2 cellular contexts compared by ENCODE assay signal in genomic region chr2:118589726-118590125, GRCh38.
TF ChIP-seq lines count a peak whose summit lies in the region.

No MANE protein-coding gene starts in this region.

TF ChIP-seq in GM23338, 12 proteins besides CTCF, POLR2A, EP300 and RAD21 (continued from another document):
- TF ChIP-seq REST (IDR thresholded peaks at IDR 0.05; ENCODE audit: unreplicated experiment), result no peak
- no peak for TF ChIP-seq EZH2phosphoT487 (IDR thresholded peaks at IDR 0.05; ENCODE audit: unreplicated experiment)
- no peak for TF ChIP-seq ETS1 (IDR thresholded peaks at IDR 0.05)
- no peak for TF ChIP-seq STAT1 (IDR thresholded peaks at IDR 0.05; ENCODE audit: unreplicated experiment)
- TF ChIP-seq ZNF331 (CRISPR knock-in tag; IDR thresholded peaks at IDR 0.05; ENCODE audit: low read depth), result no peak
- TF ChIP-seq CREB1 (CRISPR knock-in tag; IDR thresholded peaks at IDR 0.05; ENCODE audit: low read depth), result no peak
- no peak for TF ChIP-seq ZNF462 (CRISPR knock-in tag; IDR thresholded peaks at IDR 0.05)
- no peak for TF ChIP-seq NANOG (IDR thresholded peaks at IDR 0.05; ENCODE audit: borderline replicate concordance)
- TF ChIP-seq EZH2 (IDR thresholded peaks at IDR 0.05; ENCODE audit: low read depth, unreplicated experiment), result no peak

TF ChIP-seq in WTC11, 78 proteins besides CTCF, POLR2A, EP300 and RAD21 (continued from another document):
- no peak for TF ChIP-seq ERG (CRISPR knock-in tag; IDR thresholded peaks at IDR 0.05)
- TF ChIP-seq IRF1 (CRISPR knock-in tag; IDR thresholded peaks at IDR 0.05), result no peak
- no peak for TF ChIP-seq AFF4 (CRISPR knock-in tag; IDR thresholded peaks at IDR 0.05; ENCODE audit: borderline replicate concordance)
- TF ChIP-seq MXD4 (CRISPR knock-in tag; IDR thresholded peaks at IDR 0.05; ENCODE audit: borderline replicate concordance), result no peak
- no peak for TF ChIP-seq JUN (CRISPR knock-in tag; IDR thresholded peaks at IDR 0.05)
- TF ChIP-seq ZNF671 (CRISPR knock-in tag; IDR thresholded peaks at IDR 0.05), result no peak
- no peak for TF ChIP-seq NR1H2 (CRISPR knock-in tag; IDR thresholded peaks at IDR 0.05)
- no peak for TF ChIP-seq MYBL2 (CRISPR knock-in tag; IDR thresholded peaks at IDR 0.05)
- no peak for TF ChIP-seq JAZF1 (CRISPR knock-in tag; IDR thresholded peaks at IDR 0.05)
